ENCODE assay signal across 8 cellular contexts in genomic region chrX:96685205-96686099, GRCh38. TPM values are rescaled to one million over a fixed set of nuclear protein-coding genes. Genes with fewer than 3 reads are reported as not detected.
DNase-seq lines count a peak whose midpoint lies in the region; ATAC-seq and TF ChIP-seq lines count a peak whose summit lies in the region.

No MANE protein-coding gene starts in this region.

- H3K9ac ChIP-seq in NT2/D1 (ENCODE audit: insufficient read length, low read depth) = peak overlapping the region; percentile 74

- H3K4me3 Mint-ChIP-seq in osteocyte (ENCODE audit: unreplicated experiment) = peak overlapping the region; percentile 93

- no peak for TF ChIP-seq POLR2A in uterus (IDR thresholded peaks at IDR 0.05)

- peaks cover 10% of the 10 kb centered on the region for H3K4me1 Mint-ChIP-seq in osteocyte (ENCODE audit: unreplicated experiment)

- H3K9me3 ChIP-seq in NT2/D1 (ENCODE audit: insufficient read depth, low read length) (no peaks in the 10 kb centered on the region), uterus (no peaks in the 10 kb centered on the region)

- H3K36me3 ChIP-seq in NT2/D1 (ENCODE audit: insufficient read depth, insufficient read length, low read length) = no peaks in the 10 kb centered on the region
- H3K36me3 ChIP-seq in uterus = no peaks in the 10 kb centered on the region

- H3K27ac Mint-ChIP-seq in osteocyte (ENCODE audit: unreplicated experiment) = peak overlapping the region; percentile 86

- intact Hi-C loops in uterus (cut with DNase I; ENCODE audit: low total_unique reads) = no loop called here

- H3K27me3 ChIP-seq in NT2/D1 (ENCODE audit: insufficient read depth, insufficient read length) (no peaks in the 10 kb centered on the region), uterus (no peaks in the 10 kb centered on the region)

- H3K4me1 ChIP-seq in NT2/D1 (ENCODE audit: insufficient read depth, insufficient read length) = no peaks in the 10 kb centered on the region
- H3K4me1 ChIP-seq in uterus = no peaks in the 10 kb centered on the region

- H3K4me3 ChIP-seq in NT2/D1 (ENCODE audit: insufficient read length, low read depth) (peak overlapping the region; percentile 72), uterus (peak overlapping the region; percentile 55 to 58)

- peaks cover 12% of the 10 kb centered on the region for H3K27me3 Mint-ChIP-seq in osteocyte (ENCODE audit: unreplicated experiment)

- DNase-seq in NT2/D1 (ENCODE audit: low read depth, low spot score) (no peak), germinal center (ENCODE audit: low spot score) (peak; percentile 2), osteocyte (ENCODE audit: extremely low spot score, unreplicated experiment) (no peak), uterus (peak; percentile 27 to 40), NCI-H2196 treated with DMSO at 0.1 percent for 48 hours (lab: John Stamatoyannopoulos, UW; ENCODE audit: unreplicated experiment) (no peak)
- peak; percentile 19 for DNase-seq in activated T-helper 9 cell treated with anti-CD3 and anti-CD28 coated beads, Interleukin-2, amount 50 U/mL, for 16 hours (ENCODE audit: low read depth)

- H3K36me3 Mint-ChIP-seq in osteocyte (ENCODE audit: unreplicated experiment) = no peaks in the 10 kb centered on the region

- ATAC-seq in GM18499 (IDR thresholded peaks at IDR 0.05; ENCODE audit: insufficient read depth, unreplicated experiment) = peak; percentile 13
- peak; percentile 33 for ATAC-seq in HG02678 (IDR thresholded peaks at IDR 0.05; ENCODE audit: unreplicated experiment)

- TF ChIP-seq CTCF in osteocyte (IDR thresholded peaks at IDR 0.05) (no peak), uterus (IDR thresholded peaks at IDR 0.05) (no peak)

- H3K27ac ChIP-seq in uterus = peak overlapping the region; percentile 79 to 84

- H3K9me3 Mint-ChIP-seq in osteocyte (ENCODE audit: unreplicated experiment) = no peaks in the 10 kb centered on the region

RNA-seq across cellular contexts. Expression of gene DIAPH2, which starts 0.8 kb away (rescaled TPM):
- total RNA-seq in osteocyte = 9.3 and 10.8 TPM in 2 replicates
- total RNA-seq in uterus = 10 to 100 TPM; 16.7 to 41.5 (median 30.3) TPM

Comparison
In these comparisons a context has a peak if more than half of its experiments do, and no peak if none do; other contexts are left out.
1. DNase-seq: peak in activated T-helper 9 cell treated with anti-CD3 and anti-CD28 coated beads, Interleukin-2, amount 50 U/mL, for 16 hours (single experiment), germinal center (single experiment) and uterus (2 of 2); none in NT2/D1 (single experiment), osteocyte (single experiment) and NCI-H2196 treated with DMSO at 0.1 percent for 48 hours (single experiment).